8 cellular contexts compared by ENCODE assay signal in the genomic region with DNA sequence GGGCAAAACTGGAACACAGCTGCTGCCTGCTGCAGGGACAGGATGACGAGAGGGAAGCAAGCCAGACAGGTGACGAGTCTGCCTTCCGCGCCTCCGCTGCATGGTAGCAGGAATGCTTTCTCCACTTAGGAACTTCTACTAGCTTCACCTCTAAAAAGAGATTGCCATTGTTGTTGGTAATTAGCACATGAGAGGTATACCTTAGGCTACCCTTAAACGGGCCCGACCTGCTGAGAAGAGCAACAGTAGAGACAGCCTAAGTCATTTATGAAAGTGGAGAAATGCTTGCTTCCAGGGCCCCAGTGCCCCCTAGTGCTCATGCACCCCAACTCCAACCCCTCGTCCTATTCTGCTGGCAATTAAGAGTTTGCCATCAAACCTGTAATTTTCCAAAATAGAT.
DNase-seq lines count a peak whose midpoint lies in the region; ATAC-seq and TF ChIP-seq lines count a peak whose summit lies in the region.

No MANE protein-coding gene starts in this region.

- H3K9me3 Mint-ChIP-seq in activated CD4-positive, alpha-beta memory T cell treated with anti-CD3 and anti-CD28 coated beads, Interleukin-2, amount 10 ng/mL, durations not matched to agents 7 days and 5 days, result no peaks in the 10 kb centered on the region
- peaks cover 9% of the 10 kb centered on the region for H3K9me3 Mint-ChIP-seq in glutamatergic neuron (ENCODE audit: unreplicated experiment)

- peak; percentile 35 for TF ChIP-seq CTCF in glutamatergic neuron (IDR thresholded peaks at IDR 0.05; ENCODE audit: partially characterized antibody, unreplicated experiment)

- no peaks in the 10 kb centered on the region for H3K27me3 Mint-ChIP-seq in activated CD4-positive, alpha-beta memory T cell treated with anti-CD3 and anti-CD28 coated beads, Interleukin-2, amount 10 ng/mL, durations not matched to agents 7 days and 5 days
- no peaks in the 10 kb centered on the region for H3K27me3 Mint-ChIP-seq in glutamatergic neuron (ENCODE audit: unreplicated experiment)

- no peak overlapping the region for H3K4me3 Mint-ChIP-seq in activated CD4-positive, alpha-beta memory T cell treated with anti-CD3 and anti-CD28 coated beads, Interleukin-2, amount 10 ng/mL, durations not matched to agents 7 days and 5 days
- H3K4me3 Mint-ChIP-seq in glutamatergic neuron (ENCODE audit: unreplicated experiment), result no peak overlapping the region

- POLR2A ChIA-PET in activated CD4-positive, alpha-beta memory T cell treated with anti-CD3 and anti-CD28 coated beads, Interleukin-2, amount 10 ng/mL, durations not matched to agents 7 days and 5 days (lab: Charles Lee), result no interaction called here

- no peaks in the 10 kb centered on the region for H3K36me3 Mint-ChIP-seq in activated CD4-positive, alpha-beta memory T cell treated with anti-CD3 and anti-CD28 coated beads, Interleukin-2, amount 10 ng/mL, durations not matched to agents 7 days and 5 days (ENCODE audit: low read depth)
- H3K36me3 Mint-ChIP-seq in glutamatergic neuron (ENCODE audit: unreplicated experiment), result no peaks in the 10 kb centered on the region

- ATAC-seq in HG03565 (IDR thresholded peaks at IDR 0.05; ENCODE audit: unreplicated experiment) (peak; percentile 40), GM18505 (IDR thresholded peaks at IDR 0.05; ENCODE audit: unreplicated experiment) (no peak), GM18909 (IDR thresholded peaks at IDR 0.05; ENCODE audit: poor library complexity, unreplicated experiment) (no peak)

- no peak for TF ChIP-seq POLR2A in GM18505 (IDR thresholded peaks at IDR 0.05; ENCODE audit: borderline replicate concordance, extremely low read depth, insufficient read depth, insufficient read length)

- DNase-seq in Daoy (ENCODE audit: low read depth) (peak; percentile 36), glutamatergic neuron (peak; percentile 35), NCI-H345 treated with DMSO at 0.1 percent for 48 hours (lab: John Stamatoyannopoulos, UW; ENCODE audit: unreplicated experiment) (no peak)
- DNase-seq in activated CD4-positive, alpha-beta memory T cell treated with anti-CD3 and anti-CD28 coated beads, Interleukin-2, amount 10 ng/mL, durations not matched to agents 7 days and 5 days, result peak; percentile 32
- peak in 5 of 6 experiments; percentile 2 to 19 (median 7) for DNase-seq in stimulated activated naive CD4-positive, alpha-beta T cell (lab: John Stamatoyannopoulos, UW)

- no peaks in the 10 kb centered on the region for H3K4me1 Mint-ChIP-seq in activated CD4-positive, alpha-beta memory T cell treated with anti-CD3 and anti-CD28 coated beads, Interleukin-2, amount 10 ng/mL, durations not matched to agents 7 days and 5 days
- H3K4me1 Mint-ChIP-seq in glutamatergic neuron (ENCODE audit: low read depth, unreplicated experiment), result peaks cover 15% of the 10 kb centered on the region

- CTCF ChIA-PET in activated CD4-positive, alpha-beta memory T cell treated with anti-CD3 and anti-CD28 coated beads, Interleukin-2, amount 10 ng/mL, durations not matched to agents 7 days and 5 days (lab: Charles Lee), result interaction anchor here (1.1 kb wide), 1 partner anchor 10 kb away, joined by 4 read pairs; no protein-coding TSS in a partner anchor

- no peak overlapping the region for H3K27ac Mint-ChIP-seq in activated CD4-positive, alpha-beta memory T cell treated with anti-CD3 and anti-CD28 coated beads, Interleukin-2, amount 10 ng/mL, durations not matched to agents 7 days and 5 days
- peak overlapping the region; percentile 18 for H3K27ac Mint-ChIP-seq in glutamatergic neuron (ENCODE audit: unreplicated experiment)
